In the genomic region with DNA sequence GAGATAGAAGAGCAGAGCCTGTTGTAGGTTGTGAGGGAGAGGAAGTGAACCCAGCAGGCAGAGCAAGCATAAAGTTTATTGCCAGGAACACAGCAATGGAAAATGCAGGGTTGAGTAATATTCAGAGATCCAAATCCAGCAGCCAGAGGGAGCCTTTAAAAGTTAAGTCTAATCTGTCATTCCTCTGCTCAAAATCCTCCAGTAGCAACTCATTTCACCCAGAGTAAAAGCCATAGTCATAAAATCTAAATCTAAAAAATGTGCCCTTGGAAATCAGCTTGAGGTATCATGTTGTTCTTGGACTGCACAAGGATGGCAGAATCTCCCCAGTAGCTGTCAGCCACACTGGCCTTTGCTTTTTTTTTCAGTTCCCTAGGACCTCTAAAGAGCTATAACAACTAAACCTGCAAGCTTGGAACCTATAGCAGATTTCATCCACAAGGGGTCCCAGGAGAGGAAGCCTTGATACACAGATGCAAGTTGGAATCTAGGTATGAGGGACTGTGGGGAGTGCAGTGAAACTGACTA, we compare ENCODE assay signal across 9 cellular contexts.
DNase-seq lines count a peak whose midpoint lies in the region; ATAC-seq and TF ChIP-seq lines count a peak whose summit lies in the region.
"Had no signal": no experiment of that assay in that cellular context is flagged by ENCODE, and none has a peak within 500 bp of the region (broad histone marks: within the 10 kb centered on the region; RNA-seq: fewer than 3 reads in every experiment).

No MANE protein-coding gene starts in this region.

- ATAC-seq in activated naive CD8-positive, alpha-beta T cell treated with anti-CD3 and anti-CD28 coated beads, Interleukin-2, amount 50 U/mL, for 24 hours: peak; percentile 49
- ATAC-seq in right lobe of liver: peak in 3 of 4 donors; percentile 37 to 56 (median 43)

- DNase-seq in activated naive CD8-positive, alpha-beta T cell treated with anti-CD3 and anti-CD28 coated beads, Interleukin-2, amount 50 U/mL, for 24 hours: no peak
- no peak for DNase-seq in activated naive CD8-positive, alpha-beta T cell treated with anti-CD3 and anti-CD28 coated beads for 36 hours
- DNase-seq in HL-60 (ENCODE audit: low read depth in 1 of 2, low spot score in 1 of 2): peak in 1 of 2 experiments; percentile 20
- peak; percentile 63 to 82 for DNase-seq in cardiac fibroblast (ENCODE audit: low read depth in 2 of 2)
- DNase-seq in right lobe of liver: no peak
- no peak for DNase-seq in NCI-H524 (lab: John Stamatoyannopoulos, UW)
- no peak for DNase-seq in stomach
- no peak for DNase-seq in NCI-H2196 (lab: John Stamatoyannopoulos, UW; ENCODE audit: unreplicated experiment)

- no peak for TF ChIP-seq POLR2A in right lobe of liver (IDR thresholded peaks at IDR 0.05)
- no peak for TF ChIP-seq POLR2A in stomach (IDR thresholded peaks at IDR 0.05)

- intact Hi-C loops in right lobe of liver (cut with DNase I) (no loop called here), stomach (cut with DNase I; ENCODE audit: low total_unique reads) (no loop called here)

- no peak for TF ChIP-seq EP300 in stomach (IDR thresholded peaks at IDR 0.05)

- H3K9me3 Mint-ChIP-seq in activated naive CD8-positive, alpha-beta T cell treated with anti-CD3 and anti-CD28 coated beads, Interleukin-2, amount 50 U/mL, for 24 hours: no peaks in the 10 kb centered on the region
- no peaks in the 10 kb centered on the region for H3K9me3 Mint-ChIP-seq in activated naive CD8-positive, alpha-beta T cell treated with anti-CD3 and anti-CD28 coated beads for 36 hours
- H3K9me3 Mint-ChIP-seq: CD8-positive, alpha-beta memory T cell had no signal

- H3K36me3 ChIP-seq in right lobe of liver: no peaks in the 10 kb centered on the region
- H3K36me3 ChIP-seq in stomach: no peaks in the 10 kb centered on the region

- H3K4me3 Mint-ChIP-seq in activated naive CD8-positive, alpha-beta T cell treated with anti-CD3 and anti-CD28 coated beads, Interleukin-2, amount 50 U/mL, for 24 hours: no peak overlapping the region
- H3K4me3 Mint-ChIP-seq in activated naive CD8-positive, alpha-beta T cell treated with anti-CD3 and anti-CD28 coated beads for 36 hours: no peak overlapping the region
- H3K4me3 Mint-ChIP-seq: CD8-positive, alpha-beta memory T cell had no signal

- peak; percentile 22 for TF ChIP-seq CTCF in HL-60 (IDR thresholded peaks at IDR 0.05; ENCODE audit: insufficient read depth, low read length)
- peak; percentile 64 for TF ChIP-seq CTCF in cardiac fibroblast (IDR thresholded peaks at IDR 0.05; ENCODE audit: low read depth, low read length)
- peak; percentile 16 to 33 (median 22) for TF ChIP-seq CTCF in right lobe of liver (IDR thresholded peaks at IDR 0.05)
- peak in 3 of 7 experiments; percentile 30 to 35 (median 32) for TF ChIP-seq CTCF in stomach (IDR thresholded peaks at IDR 0.05)

- H3K4me1 ChIP-seq in right lobe of liver (no peaks in the 10 kb centered on the region), stomach (no peaks in the 10 kb centered on the region)

- no peak overlapping the region for H3K4me3 ChIP-seq in HL-60 (replicated peaks; ENCODE audit: insufficient read depth, low read length)
- no peak overlapping the region for H3K4me3 ChIP-seq in cardiac fibroblast (replicated peaks in 1 of 2; ENCODE audit: low read depth in 2 of 2, low read length in 2 of 2)
- no peak overlapping the region for H3K4me3 ChIP-seq in right lobe of liver
- no peak overlapping the region for H3K4me3 ChIP-seq in stomach

- no peaks in the 10 kb centered on the region for H3K27me3 Mint-ChIP-seq in activated naive CD8-positive, alpha-beta T cell treated with anti-CD3 and anti-CD28 coated beads, Interleukin-2, amount 50 U/mL, for 24 hours
- peaks cover 5% of the 10 kb centered on the region for H3K27me3 Mint-ChIP-seq in activated naive CD8-positive, alpha-beta T cell treated with anti-CD3 and anti-CD28 coated beads for 36 hours

- H3K36me3 Mint-ChIP-seq in activated naive CD8-positive, alpha-beta T cell treated with anti-CD3 and anti-CD28 coated beads, Interleukin-2, amount 50 U/mL, for 24 hours (ENCODE audit: low read depth): no peaks in the 10 kb centered on the region
- no peaks in the 10 kb centered on the region for H3K36me3 Mint-ChIP-seq in activated naive CD8-positive, alpha-beta T cell treated with anti-CD3 and anti-CD28 coated beads for 36 hours
- H3K36me3 Mint-ChIP-seq: CD8-positive, alpha-beta memory T cell had no signal

- H3K27ac ChIP-seq in HL-60 (replicated peaks): no peak overlapping the region
- H3K27ac ChIP-seq in right lobe of liver: no peak overlapping the region
- no peak overlapping the region for H3K27ac ChIP-seq in stomach

- no peaks in the 10 kb centered on the region for H3K27me3 ChIP-seq in HL-60 (ENCODE audit: insufficient read depth, poor library complexity, severe bottlenecking)
- no peaks in the 10 kb centered on the region for H3K27me3 ChIP-seq in right lobe of liver
- no peaks in the 10 kb centered on the region for H3K27me3 ChIP-seq in stomach

- H3K27ac Mint-ChIP-seq in activated naive CD8-positive, alpha-beta T cell treated with anti-CD3 and anti-CD28 coated beads, Interleukin-2, amount 50 U/mL, for 24 hours: no peak overlapping the region
- no peak overlapping the region for H3K27ac Mint-ChIP-seq in activated naive CD8-positive, alpha-beta T cell treated with anti-CD3 and anti-CD28 coated beads for 36 hours
- H3K27ac Mint-ChIP-seq: CD8-positive, alpha-beta memory T cell had no signal

- H3K4me1 Mint-ChIP-seq in activated naive CD8-positive, alpha-beta T cell treated with anti-CD3 and anti-CD28 coated beads, Interleukin-2, amount 50 U/mL, for 24 hours: no peaks in the 10 kb centered on the region
- peaks cover 2% of the 10 kb centered on the region for H3K4me1 Mint-ChIP-seq in activated naive CD8-positive, alpha-beta T cell treated with anti-CD3 and anti-CD28 coated beads for 36 hours
- H3K4me1 Mint-ChIP-seq: CD8-positive, alpha-beta memory T cell had no signal

- H3K9me3 ChIP-seq in right lobe of liver (no peaks in the 10 kb centered on the region), stomach (no peaks in the 10 kb centered on the region)

Comparison
In these comparisons a context has a peak if more than half of its experiments do, and no peak if none do; other contexts are left out.
1. DNase-seq: peak in cardiac fibroblast (2 of 2); none in activated naive CD8-positive, alpha-beta T cell treated with anti-CD3 and anti-CD28 coated beads, Interleukin-2, amount 50 U/mL, for 24 hours (single experiment), activated naive CD8-positive, alpha-beta T cell treated with anti-CD3 and anti-CD28 coated beads for 36 hours (single experiment), right lobe of liver (0 of 3), NCI-H524 (0 of 2), stomach (single experiment) and NCI-H2196 (single experiment).